Comparison of ENCODE assay signal across 8 cellular contexts in the genomic region with DNA sequence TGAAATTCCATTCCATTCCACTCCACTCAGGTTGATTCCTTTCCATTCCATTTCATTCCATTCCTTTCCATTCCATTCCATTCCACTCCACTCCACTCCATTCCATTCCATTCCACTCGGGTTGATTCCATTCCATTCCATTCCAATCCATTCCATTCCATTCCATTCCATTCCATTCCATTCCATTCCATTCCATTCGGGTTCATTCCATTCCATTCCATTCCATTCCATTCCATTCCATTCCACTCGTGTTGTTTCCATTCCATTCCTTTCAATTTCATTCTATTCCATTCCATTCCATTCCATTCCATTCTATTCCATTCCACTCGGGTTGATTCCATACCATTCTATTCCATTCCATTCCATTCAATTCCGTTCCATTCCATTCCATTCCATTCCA.
A peak's percentile ranks its signal among the peaks of the same experiment; 100 is the strongest.
DNase-seq lines count a peak whose midpoint lies in the region; ATAC-seq and TF ChIP-seq lines count a peak whose summit lies in the region.
"Not testable (repeated sequence)": the region's sequence is repeated elsewhere in the genome, so short reads cannot be mapped to it uniquely, and the experiment has no call there.

No MANE protein-coding gene starts in this region.

- not testable (repeated sequence) for H3K4me1 ChIP-seq in IMR-90 (ENCODE audit: control insufficient read depth, insufficient read depth, low read length); aorta (ENCODE audit: control insufficient read depth in 1 of 2, insufficient read depth in 2 of 2, low read length in 2 of 2)

- not testable (repeated sequence) for H3K79me1 ChIP-seq in IMR-90 (ENCODE audit: low read depth in 1 of 2, low read length in 2 of 2)

- not testable (repeated sequence) for H3K56ac ChIP-seq in IMR-90 (ENCODE audit: extremely low read depth, insufficient read depth, low read length)

- not testable (repeated sequence) for H4K5ac ChIP-seq in IMR-90 (ENCODE audit: low read depth, low read length)

- TF ChIP-seq RAD21 in IMR-90 (IDR thresholded peaks at IDR 0.05; ENCODE audit: low read length): not testable (repeated sequence)

- not testable (repeated sequence) for H4K91ac ChIP-seq in IMR-90 (ENCODE audit: insufficient read depth, low read depth, low read length)

- not testable (repeated sequence) for DNase-seq in IMR-90; central memory CD8-positive, alpha-beta T cell (ENCODE audit: low spot score in 2 of 2); memory B cell (ENCODE audit: low spot score in 2 of 2); aorta

- H3K36me3 Mint-ChIP-seq in central memory CD8-positive, alpha-beta T cell (ENCODE audit: insufficient read depth): not testable (repeated sequence)
- peaks cover 39% of the 10 kb centered on the region for H3K36me3 Mint-ChIP-seq in memory B cell

- H3K23ac ChIP-seq in IMR-90 (ENCODE audit: low read depth, low read length): not testable (repeated sequence)

- TF ChIP-seq CTCF in IMR-90 (conservative IDR thresholded peaks at IDR 0.05; ENCODE audit: low read depth, low read length): not testable (repeated sequence)

- H4K8ac ChIP-seq in IMR-90 (ENCODE audit: low read depth in 2 of 2, low read length in 2 of 2): not testable (repeated sequence)

- ATAC-seq in GM18870 (IDR thresholded peaks at IDR 0.05; ENCODE audit: unreplicated experiment) (peak; percentile 42), GM21423 (IDR thresholded peaks at IDR 0.05; ENCODE audit: unreplicated experiment) (peak; percentile 52), HG02763 (IDR thresholded peaks at IDR 0.05; ENCODE audit: unreplicated experiment) (peak; percentile 52), HG03139 (IDR thresholded peaks at IDR 0.05; ENCODE audit: unreplicated experiment) (peak; percentile 48), IMR-90 (ENCODE audit: low read depth) (peak; percentile 49), memory B cell (ENCODE audit: low read depth) (peak; percentile 39), aorta (ENCODE audit: low FRiP score) (peak; percentile 90)
- peak; percentile 46 for ATAC-seq in central memory CD8-positive, alpha-beta T cell (replicated peaks; ENCODE audit: extremely low read depth, poor library complexity, severe bottlenecking)

- not testable (repeated sequence) for H3K18ac ChIP-seq in IMR-90 (ENCODE audit: low read depth, low read length)

- not testable (repeated sequence) for H3K4me1 Mint-ChIP-seq in central memory CD8-positive, alpha-beta T cell
- H3K4me1 Mint-ChIP-seq in memory B cell: peaks cover 22% of the 10 kb centered on the region

- not testable (repeated sequence) for H3K14ac ChIP-seq in IMR-90 (replicated peaks; ENCODE audit: low read depth, low read length)

- not testable (repeated sequence) for H2AFZ ChIP-seq in IMR-90 (replicated peaks; ENCODE audit: low read length, poor library complexity)

- H2BK5ac ChIP-seq in IMR-90 (ENCODE audit: low read depth, low read length, poor library complexity, severe bottlenecking): peak overlapping the region; percentile 73

- not testable (repeated sequence) for H2BK20ac ChIP-seq in IMR-90 (ENCODE audit: low read depth, low read length)

- peaks cover 46% of the 10 kb centered on the region for H3K9me3 Mint-ChIP-seq in central memory CD8-positive, alpha-beta T cell
- peaks cover 57% of the 10 kb centered on the region for H3K9me3 Mint-ChIP-seq in memory B cell

- H3K36me3 ChIP-seq in IMR-90 (ENCODE audit: control insufficient read depth, insufficient read depth, low read length); aorta (ENCODE audit: control insufficient read depth in 1 of 2, insufficient read depth in 2 of 2, low read length in 1 of 2): not testable (repeated sequence)

- H2BK120ac ChIP-seq in IMR-90 (ENCODE audit: low read depth, low read length): not testable (repeated sequence)

- not testable (repeated sequence) for TF ChIP-seq POLR2A in IMR-90 (IDR thresholded peaks at IDR 0.05; ENCODE audit: low read depth, low read length)

- not testable (repeated sequence) for H2AK5ac ChIP-seq in IMR-90 (ENCODE audit: low read depth, low read length)

- intact Hi-C loops in IMR-90 (cut with micrococcal nuclease); aorta (cut with DNase I): not testable (repeated sequence)

- H3K9ac ChIP-seq in IMR-90 (ENCODE audit: low read depth, low read length): not testable (repeated sequence)

- not testable (repeated sequence) for H3K27me3 Mint-ChIP-seq in central memory CD8-positive, alpha-beta T cell; memory B cell

- CTCF ChIA-PET in IMR-90 (lab: Yijun Ruan, JAX): not testable (repeated sequence)

- not testable (repeated sequence) for H4K20me1 ChIP-seq in IMR-90 (ENCODE audit: insufficient read depth, low read length)

- 42% methylated on average over 4 of the region's 5 CpGs; no CpG with 5 or more reads in 1 of the 2 experiments for WGBS in IMR-90 (ENCODE audit: extremely low coverage in 2 of 2, insufficient read length in 1 of 2), 2 experiments
- WGBS in aorta, 2 donors: 61 to 66% methylated on average over 5 of the region's 5 CpGs

- POLR2A ChIA-PET in IMR-90 (lab: Charles Lee; ENCODE audit: unreplicated experiment): not testable (repeated sequence)

- H3K27me3 ChIP-seq in IMR-90 (ENCODE audit: control insufficient read depth, insufficient read depth, low read length); aorta (ENCODE audit: control insufficient read depth in 1 of 2, insufficient read depth in 2 of 2, low read length in 1 of 2): not testable (repeated sequence)

- H3K4me3 Mint-ChIP-seq in central memory CD8-positive, alpha-beta T cell; memory B cell: not testable (repeated sequence)

- not testable (repeated sequence) for H2AK9ac ChIP-seq in IMR-90 (replicated peaks; ENCODE audit: low read depth, low read length, poor library complexity)

- not testable (repeated sequence) for H3K9me1 ChIP-seq in IMR-90 (ENCODE audit: insufficient read depth, low read length)

- H3K27ac ChIP-seq in IMR-90 (ENCODE audit: insufficient read depth, low read length); aorta (ENCODE audit: low read depth in 1 of 2, low read length in 2 of 2): not testable (repeated sequence)

- dilution Hi-C loops in IMR-90 (cut with HindIII; ENCODE audit: low sequenced_read_pairs, unreplicated experiment): not testable (repeated sequence)

- peaks cover 24% of the 10 kb centered on the region for H3K9me3 ChIP-seq in IMR-90 (ENCODE audit: control insufficient read depth, insufficient read depth, low read length)
- not testable (repeated sequence) for H3K9me3 ChIP-seq in aorta (ENCODE audit: control insufficient read depth, low read length)

- not testable (repeated sequence) for H3K27ac Mint-ChIP-seq in central memory CD8-positive, alpha-beta T cell (ENCODE audit: low read depth); memory B cell

- H3K4me2 ChIP-seq in IMR-90 (ENCODE audit: low read depth, low read length): not testable (repeated sequence)

- not testable (repeated sequence) for H2BK15ac ChIP-seq in IMR-90 (ENCODE audit: low read depth, low read length)

- not testable (repeated sequence) for BruUV-seq in IMR-90 (replicated peaks; lab: Mats Ljungman, UMichigan)

- in situ Hi-C loops in IMR-90 (cut with MboI; ENCODE audit: low sequenced_read_pairs): not testable (repeated sequence)

- H3K4ac ChIP-seq in IMR-90 (ENCODE audit: low read depth, low read length): not testable (repeated sequence)

- not testable (repeated sequence) for H3K4me3 ChIP-seq in IMR-90 (ENCODE audit: insufficient read depth, low read depth, low read length); aorta (ENCODE audit: low read length in 2 of 2)

Comparison
In these comparisons a context has a peak if more than half of its experiments do, and no peak if none do; other contexts are left out.
1. ATAC-seq: peak in every context shown above with its lines; median percentile 90 in aorta; 52 in GM21423; 52 in HG02763; 49 in IMR-90; 48 in HG03139; 46 in central memory CD8-positive, alpha-beta T cell; 42 in GM18870; 39 in memory B cell.